ENCODE assay signal across 1 cellular context in genomic region chr1:37763791-37764741, GRCh38.
TF ChIP-seq lines count a peak whose summit lies in the region.

No MANE protein-coding gene starts in this region.

TF ChIP-seq in HepG2, 621 proteins besides CTCF, POLR2A, EP300 and RAD21 (continued from another document and continues in another):
- TF ChIP-seq PRDM15 (CRISPR knock-in tag; IDR thresholded peaks at IDR 0.05): peak; percentile 90
- no peak for TF ChIP-seq RBM39 (IDR thresholded peaks at IDR 0.05; ENCODE audit: low read depth, low read length, poor library complexity, severe bottlenecking)
- peak; percentile 99 for TF ChIP-seq MIER2 (CRISPR knock-in tag; IDR thresholded peaks at IDR 0.05)
- TF ChIP-seq CHD4 (IDR thresholded peaks at IDR 0.05; ENCODE audit: borderline replicate concordance, low read length): no peak
- peak; percentile 99 for TF ChIP-seq TERF1 (CRISPR knock-in tag; IDR thresholded peaks at IDR 0.05)
- no peak for TF ChIP-seq ZBTB34 (CRISPR knock-in tag; IDR thresholded peaks at IDR 0.05)
- peak; percentile 49; the same call in 1 of the 2 replicates for TF ChIP-seq HIVEP1 (CRISPR knock-in tag; IDR thresholded peaks at IDR 0.05)
- TF ChIP-seq XRCC5 (optimal IDR thresholded peaks at IDR 0.05; ENCODE audit: low read length): no peak
- peak; percentile 70 for TF ChIP-seq RFX3 (CRISPR knock-in tag; IDR thresholded peaks at IDR 0.05)
- peak; percentile 96 for TF ChIP-seq ZNF564 (CRISPR knock-in tag; IDR thresholded peaks at IDR 0.05)
- peak; percentile 99 for TF ChIP-seq STAT5B (CRISPR knock-in tag; IDR thresholded peaks at IDR 0.05)
- TF ChIP-seq RELA (CRISPR knock-in tag; IDR thresholded peaks at IDR 0.05): peak; percentile 97
- TF ChIP-seq FOXC1 (CRISPR knock-in tag; IDR thresholded peaks at IDR 0.05; ENCODE audit: borderline replicate concordance): peak; percentile 96
- peak; percentile 93; the same call in 1 of the 2 replicates for TF ChIP-seq ZNF724P (CRISPR knock-in tag; IDR thresholded peaks at IDR 0.05; ENCODE audit: borderline replicate concordance)
- TF ChIP-seq ZBTB25 (CRISPR knock-in tag; IDR thresholded peaks at IDR 0.05): peak; percentile 99
- no peak for TF ChIP-seq SRSF9 (IDR thresholded peaks at IDR 0.05; ENCODE audit: borderline replicate concordance, insufficient read depth, low read depth, low read length, poor library complexity, severe bottlenecking)
- TF ChIP-seq NR3C1 (CRISPR knock-in tag; IDR thresholded peaks at IDR 0.05): peak; percentile 97
- peak; percentile 90 for TF ChIP-seq ZBTB21 (CRISPR knock-in tag; IDR thresholded peaks at IDR 0.05)
- TF ChIP-seq HOMEZ (CRISPR knock-in tag; IDR thresholded peaks at IDR 0.05; ENCODE audit: low read depth): peak; percentile 69; the same call in 1 of the 2 replicates
- peak; percentile 95 for TF ChIP-seq CBX5 (CRISPR knock-in tag; IDR thresholded peaks at IDR 0.05; ENCODE audit: borderline replicate concordance)
- no peak for TF ChIP-seq ADNP (CRISPR knock-in tag; IDR thresholded peaks at IDR 0.05)
- TF ChIP-seq ZC3H4 (CRISPR knock-in tag; IDR thresholded peaks at IDR 0.05; ENCODE audit: borderline replicate concordance): peak; percentile 98
- peak; percentile 99 for TF ChIP-seq ZSCAN12 (CRISPR knock-in tag; IDR thresholded peaks at IDR 0.05)
- TF ChIP-seq ZNF83 (CRISPR knock-in tag; IDR thresholded peaks at IDR 0.05; ENCODE audit: borderline replicate concordance): peak; percentile 100
- TF ChIP-seq ZNF142 (CRISPR knock-in tag; IDR thresholded peaks at IDR 0.05): peak; percentile 98
- TF ChIP-seq TBX2 (CRISPR knock-in tag; IDR thresholded peaks at IDR 0.05; ENCODE audit: borderline replicate concordance): peak; percentile 92
- peak; percentile 91; the same call in 1 of the 2 replicates for TF ChIP-seq ZSCAN5A (CRISPR knock-in tag; IDR thresholded peaks at IDR 0.05; ENCODE audit: borderline replicate concordance)
- TF ChIP-seq RFXAP (CRISPR knock-in tag; IDR thresholded peaks at IDR 0.05; ENCODE audit: borderline replicate concordance): peak; percentile 97
- no peak for TF ChIP-seq SMARCE1 (IDR thresholded peaks at IDR 0.05; ENCODE audit: borderline replicate concordance)
- peak; percentile 99 for TF ChIP-seq TEF (CRISPR knock-in tag; IDR thresholded peaks at IDR 0.05)
- peak; percentile 100 for TF ChIP-seq ZNF704 (CRISPR knock-in tag; IDR thresholded peaks at IDR 0.05; ENCODE audit: borderline replicate concordance)
- TF ChIP-seq POGK (CRISPR knock-in tag; conservative IDR thresholded peaks at IDR 0.05): peak; percentile 95
- TF ChIP-seq SMYD3 (CRISPR knock-in tag; IDR thresholded peaks at IDR 0.05): peak; percentile 54; the same call in 1 of the 2 replicates
- TF ChIP-seq MATR3 (CRISPR knock-in tag; IDR thresholded peaks at IDR 0.05): no peak
- TF ChIP-seq SIX4 (CRISPR knock-in tag; IDR thresholded peaks at IDR 0.05): peak; percentile 97
- TF ChIP-seq ETS1 (CRISPR knock-in tag; IDR thresholded peaks at IDR 0.05): peak; percentile 99
- no peak for TF ChIP-seq PTBP1 (IDR thresholded peaks at IDR 0.05; ENCODE audit: low read depth, low read length, poor library complexity, severe bottlenecking)
